8 cellular contexts compared by ENCODE assay signal in genomic region chr7:23468721-23469149, GRCh38. TPM values are rescaled to one million over a fixed set of nuclear protein-coding genes. Genes with fewer than 3 reads are reported as not detected.
DNase-seq lines count a peak whose midpoint lies in the region; ATAC-seq and TF ChIP-seq lines count a peak whose summit lies in the region.

No MANE protein-coding gene starts in this region.

- H3K27ac ChIP-seq in 22Rv1 (peak overlapping the region; percentile 53; the same call in 1 of the 2 replicates), GM23248 (peak overlapping the region; percentile 71), smooth muscle cell (ENCODE audit: low read depth) (peak overlapping the region; percentile 87)

- H3K9ac ChIP-seq in GM23248 (peak overlapping the region; percentile 83), smooth muscle cell (ENCODE audit: low read depth) (peak overlapping the region; percentile 76)

- H4K20me1 ChIP-seq in GM23248 (ENCODE audit: insufficient read depth) = no peaks in the 10 kb centered on the region
- H4K20me1 ChIP-seq in smooth muscle cell (ENCODE audit: low read depth) = peaks cover 36% of the 10 kb centered on the region

- H3K9me2 ChIP-seq in GM23248 (ENCODE audit: insufficient read depth) = no peaks in the 10 kb centered on the region

- in situ Hi-C loops in GM23248 (cut with MboI) = no loop called here

- H3K4me1 ChIP-seq in GM23248 (ENCODE audit: insufficient read depth) (peaks cover 28% of the 10 kb centered on the region), smooth muscle cell (ENCODE audit: low read depth) (peaks cover 50% of the 10 kb centered on the region)

- H2AFZ ChIP-seq in GM23248 (peak overlapping the region; percentile 92), smooth muscle cell (ENCODE audit: low read depth) (peak overlapping the region; percentile 71)

- H3K4me3 ChIP-seq in GM23248 (peak overlapping the region; percentile 82), WI38 (ENCODE audit: low read depth, low read length) (peak overlapping the region; percentile 86), fibroblast of pulmonary artery (replicated peaks; ENCODE audit: low read depth, low read length) (peak overlapping the region; percentile 72), smooth muscle cell (peak overlapping the region; percentile 69)

- peaks cover 58% of the 10 kb centered on the region for H3K79me2 ChIP-seq in GM23248 (ENCODE audit: insufficient read depth)
- peaks cover 60% of the 10 kb centered on the region for H3K79me2 ChIP-seq in smooth muscle cell (ENCODE audit: low read depth)

- DNase-seq in GM23248 = no peak
- no peak for DNase-seq in fibroblast of pulmonary artery (ENCODE audit: low read depth)
- peak; percentile 33 for DNase-seq in smooth muscle cell (lab: John Stamatoyannopoulos, UW; ENCODE audit: unreplicated experiment)
- no peak for DNase-seq in NOMO-1 treated with DMSO at 0.1 percent for 48 hours (lab: John Stamatoyannopoulos, UW; ENCODE audit: unreplicated experiment)
- DNase-seq in GM19238 (ENCODE audit: insufficient read length, low spot score) = no peak

- peaks cover 37% of the 10 kb centered on the region for H3F3A ChIP-seq in GM23248 (ENCODE audit: insufficient read depth)
- peaks cover 10% of the 10 kb centered on the region for H3F3A ChIP-seq in smooth muscle cell (ENCODE audit: low read depth)

- H3K9me3 ChIP-seq in GM23248 (ENCODE audit: low read depth) = no peaks in the 10 kb centered on the region
- H3K9me3 ChIP-seq in smooth muscle cell (replicated peaks; ENCODE audit: low read depth) = no peaks in the 10 kb centered on the region

- whole genome bisulfite sequencing in GM23248 (ENCODE audit: low coverage in 1 of 2, low lambda C conversion rate in 2 of 2, missing lambda C conversion rate in 2 of 2), 2 experiments = 9% methylated on average over 20 to 26 of the region's 29 CpGs
- 1% methylated on average over 27 of the region's 29 CpGs for WGBS in smooth muscle cell (ENCODE audit: low lambda C conversion rate)

- TF ChIP-seq CTCF in 22Rv1 (IDR thresholded peaks at IDR 0.05) (no peak), WI38 (IDR thresholded peaks at IDR 0.05; ENCODE audit: low read depth, low read length) (no peak), fibroblast of pulmonary artery (IDR thresholded peaks at IDR 0.05; ENCODE audit: low read length, missing control alignments) (no peak), smooth muscle cell (IDR thresholded peaks at IDR 0.05; ENCODE audit: borderline replicate concordance, insufficient read depth, poor library complexity, severe bottlenecking) (no peak)

- H3K36me3 ChIP-seq in GM23248 (ENCODE audit: low read depth) = no peaks in the 10 kb centered on the region
- H3K36me3 ChIP-seq in smooth muscle cell (ENCODE audit: low read depth) = no peaks in the 10 kb centered on the region

- no peaks in the 10 kb centered on the region for H3K27me3 ChIP-seq in GM23248 (replicated peaks; ENCODE audit: insufficient read depth)
- H3K27me3 ChIP-seq in smooth muscle cell (ENCODE audit: low read depth) = no peaks in the 10 kb centered on the region

- no peak for ATAC-seq in HG03039 (IDR thresholded peaks at IDR 0.05; ENCODE audit: unreplicated experiment)

- H3K4me2 ChIP-seq in GM23248 (ENCODE audit: unreplicated experiment) (peak overlapping the region; percentile 95), smooth muscle cell (peak overlapping the region; percentile 94)

RNA-seq across cellular contexts. Expression of gene IGF2BP3, which starts 1.6 kb away (rescaled TPM):
- 13.7 and 18.2 TPM in 2 replicates for total RNA-seq in GM23248 (2014; rRNA removed; shearing (Covaris generic))
- polyA plus RNA-seq in GM23248 (2016; fragmentation: Nextera tagmentation; extraction: Ambion mirVana) (7.0 and 7.6 TPM in 2 replicates), smooth muscle cell (7.9 and 9.7 TPM in 2 replicates)
- total RNA-seq in smooth muscle cell = 28.1 and 35.2 TPM in 2 replicates
